In the genomic region with DNA sequence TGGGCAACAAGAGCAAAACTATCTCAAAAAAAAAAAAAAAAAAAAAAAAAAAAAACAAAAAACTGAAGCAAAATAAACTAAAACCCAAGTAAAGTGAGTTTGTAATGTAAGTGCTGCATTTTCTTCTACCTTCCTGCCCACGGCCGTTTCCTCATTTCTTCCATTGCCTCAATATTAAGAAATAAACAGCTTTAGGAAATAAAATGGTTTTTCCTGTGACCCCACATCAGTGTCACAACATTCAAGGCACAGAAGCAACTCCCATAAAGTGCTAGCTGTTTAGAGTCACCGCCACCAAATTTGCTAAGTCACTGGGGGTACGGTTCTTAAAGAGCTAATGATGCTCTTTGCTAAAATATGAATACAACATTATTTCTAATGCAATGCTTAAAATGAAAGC, we compare ENCODE assay signal across 9 cellular contexts. TPM values are rescaled to one million over a fixed set of nuclear protein-coding genes. Genes with fewer than 3 reads are reported as not detected.
A peak's percentile ranks its signal among the peaks of the same experiment; 100 is the strongest.
DNase-seq lines count a peak whose midpoint lies in the region; ATAC-seq and TF ChIP-seq lines count a peak whose summit lies in the region.
"Had no signal": no experiment of that assay in that cellular context is flagged by ENCODE, and none has a peak within 500 bp of the region (broad histone marks: within the 10 kb centered on the region; RNA-seq: fewer than 3 reads in every experiment).

No MANE protein-coding gene starts in this region.

- H3K9ac ChIP-seq in SU-DHL-6 (ENCODE audit: low read length), result peak overlapping the region; percentile 98

- H3F3A ChIP-seq in SU-DHL-6 (ENCODE audit: insufficient read depth), result peaks cover 60% of the 10 kb centered on the region

- peak overlapping the region; percentile 100 for H3K27ac Mint-ChIP-seq in activated CD4-positive, alpha-beta T cell treated with anti-CD3 and anti-CD28 coated beads for 36 hours
- H3K27ac Mint-ChIP-seq in stimulated activated effector memory CD8-positive, alpha-beta T cell treated with anti-CD3 and anti-CD28 coated beads, Interleukin-12 subunit alpha, Interleukin-12 subunit beta, amount 100 ng/mL, for 72 hours, result peak overlapping the region; percentile 99

- 32 to 44% methylated on average over 4 of the region's 4 CpGs for WGBS in esophagus, 2 donors

- no peak for ATAC-seq in activated CD4-positive, alpha-beta T cell treated with anti-CD3 and anti-CD28 coated beads for 36 hours
- ATAC-seq in stimulated activated effector memory CD8-positive, alpha-beta T cell treated with anti-CD3 and anti-CD28 coated beads, Interleukin-12 subunit alpha, Interleukin-12 subunit beta, amount 100 ng/mL, for 72 hours, result no peak

- peaks cover 80% of the 10 kb centered on the region for H3K79me2 ChIP-seq in SU-DHL-6 (ENCODE audit: insufficient read depth, low read length)

- DNase-seq in activated CD4-positive, alpha-beta T cell treated with anti-CD3 and anti-CD28 coated beads for 36 hours, result peak; percentile 43
- no peak for DNase-seq in activated CD4-positive, alpha-beta T cell treated with anti-CD3 and anti-CD28 coated beads, Interleukin-2, amount 50 U/mL, for 1 hour
- DNase-seq in stimulated activated effector memory CD8-positive, alpha-beta T cell treated with anti-CD3 and anti-CD28 coated beads, Interleukin-12 subunit alpha, Interleukin-12 subunit beta, amount 100 ng/mL, for 72 hours (ENCODE audit: low spot score in 2 of 2), result no peak
- DNase-seq in activated CD4-positive, CD25-positive, alpha-beta regulatory T cell (lab: John Stamatoyannopoulos, UW), result no peak
- DNase-seq in HuH-7 (ENCODE audit: low spot score) (no peak), NCI-H1105 (lab: John Stamatoyannopoulos, UW) (no peak)
- DNase-seq: NCI-H1092 had no signal

- peak overlapping the region; percentile 98 for H3K4me3 Mint-ChIP-seq in activated CD4-positive, alpha-beta T cell treated with anti-CD3 and anti-CD28 coated beads for 36 hours
- H3K4me3 Mint-ChIP-seq in stimulated activated effector memory CD8-positive, alpha-beta T cell treated with anti-CD3 and anti-CD28 coated beads, Interleukin-12 subunit alpha, Interleukin-12 subunit beta, amount 100 ng/mL, for 72 hours, result peak overlapping the region; percentile 99

- H3K36me3 ChIP-seq in SU-DHL-6 (ENCODE audit: low read length) (peaks cover 3% of the 10 kb centered on the region), esophagus (ENCODE audit: control insufficient read depth in 2 of 2, insufficient read depth in 2 of 2, low read length in 1 of 2) (no peaks in the 10 kb centered on the region)

- no peaks in the 10 kb centered on the region for H3K9me2 ChIP-seq in SU-DHL-6 (replicated peaks; ENCODE audit: insufficient read depth, low read length)

- H3K4me1 Mint-ChIP-seq in activated CD4-positive, alpha-beta T cell treated with anti-CD3 and anti-CD28 coated beads for 36 hours, result peaks cover 47% of the 10 kb centered on the region
- H3K4me1 Mint-ChIP-seq in stimulated activated effector memory CD8-positive, alpha-beta T cell treated with anti-CD3 and anti-CD28 coated beads, Interleukin-12 subunit alpha, Interleukin-12 subunit beta, amount 100 ng/mL, for 72 hours, result peaks cover 55% of the 10 kb centered on the region

- TF ChIP-seq CTCF in SU-DHL-6 (IDR thresholded peaks at IDR 0.05; ENCODE audit: insufficient read depth, low read length, poor library complexity, severe bottlenecking), result no peak

- H3K9me3 Mint-ChIP-seq in activated CD4-positive, alpha-beta T cell treated with anti-CD3 and anti-CD28 coated beads for 36 hours (ENCODE audit: low read depth), result no peaks in the 10 kb centered on the region
- no peaks in the 10 kb centered on the region for H3K9me3 Mint-ChIP-seq in stimulated activated effector memory CD8-positive, alpha-beta T cell treated with anti-CD3 and anti-CD28 coated beads, Interleukin-12 subunit alpha, Interleukin-12 subunit beta, amount 100 ng/mL, for 72 hours

- H3K4me1 ChIP-seq in esophagus (ENCODE audit: control insufficient read depth in 2 of 2, insufficient read depth in 2 of 2, low read length in 1 of 2), result peaks cover 4 to 14% of the 10 kb centered on the region in 2 donors

- peak overlapping the region; percentile 88 for H3K4me2 ChIP-seq in SU-DHL-6 (ENCODE audit: low read depth, low read length, poor library complexity, severe bottlenecking)

- H3K9me3 ChIP-seq in SU-DHL-6 (ENCODE audit: insufficient read depth, low read length), result no peaks in the 10 kb centered on the region
- H3K9me3 ChIP-seq in esophagus (ENCODE audit: control insufficient read depth in 2 of 2, insufficient read depth in 1 of 2, low read depth in 1 of 2, low read length in 1 of 2), result no peaks in the 10 kb centered on the region

- CTCF ChIA-PET in activated CD4-positive, alpha-beta T cell treated with anti-CD3 and anti-CD28 coated beads for 36 hours (lab: Charles Lee), result interaction anchor here (0.8 to 2.6 kb wide), 13 partner anchors 8 to 260 kb away, joined by 3 to 22 read pairs (median 6); a partner anchor contains a TSS

- H3K27me3 ChIP-seq in SU-DHL-6 (ENCODE audit: low read length) (no peaks in the 10 kb centered on the region), esophagus (ENCODE audit: control insufficient read depth in 1 of 2, insufficient read depth in 2 of 2, low read length in 2 of 2) (no peaks in the 10 kb centered on the region)

- peaks cover 23% of the 10 kb centered on the region for H4K20me1 ChIP-seq in SU-DHL-6 (ENCODE audit: low read depth, low read length)

- H3K36me3 Mint-ChIP-seq in activated CD4-positive, alpha-beta T cell treated with anti-CD3 and anti-CD28 coated beads for 36 hours (ENCODE audit: low read depth), result peaks cover 67% of the 10 kb centered on the region
- peaks cover 97% of the 10 kb centered on the region for H3K36me3 Mint-ChIP-seq in stimulated activated effector memory CD8-positive, alpha-beta T cell treated with anti-CD3 and anti-CD28 coated beads, Interleukin-12 subunit alpha, Interleukin-12 subunit beta, amount 100 ng/mL, for 72 hours

- POLR2A ChIA-PET in activated CD4-positive, alpha-beta T cell treated with anti-CD3 and anti-CD28 coated beads for 36 hours (lab: Charles Lee), result interaction anchor here (0.6 to 2.8 kb wide), 9 partner anchors 10 to 248 kb away, joined by 3 to 27 read pairs (median 8); a partner anchor contains a TSS

- H2AFZ ChIP-seq in SU-DHL-6 (ENCODE audit: low read depth, low read length, severe bottlenecking), result no peak overlapping the region

- H3K4me3 ChIP-seq in SU-DHL-6 (ENCODE audit: insufficient read depth, low read length, poor library complexity, severe bottlenecking) (peak overlapping the region; percentile 97), esophagus (ENCODE audit: low read depth in 1 of 2, low read length in 2 of 2) (peak overlapping the region in 1 of 2 donors; percentile 94)

- intact Hi-C loops in activated CD4-positive, alpha-beta T cell treated with anti-CD3 and anti-CD28 coated beads for 36 hours (cut with DNase I, micrococcal nuclease), result loop anchor here (1.0 to 5.0 kb wide), 10 partner anchors 10 to 1465 kb away; a partner anchor contains a TSS

- peak overlapping the region; percentile 93 for H3K27ac ChIP-seq in SU-DHL-6 (ENCODE audit: low read depth, low read length)
- peak overlapping the region; percentile 90 to 99 for H3K27ac ChIP-seq in esophagus (ENCODE audit: low read depth in 2 of 2, low read length in 1 of 2)

- H3K27me3 Mint-ChIP-seq in activated CD4-positive, alpha-beta T cell treated with anti-CD3 and anti-CD28 coated beads for 36 hours, result no peaks in the 10 kb centered on the region

RNA-seq across cellular contexts. Expression of a gene that starts 3.3 kb away (rescaled TPM):
- total RNA-seq in activated CD4-positive, alpha-beta T cell treated with anti-CD3 and anti-CD28 coated beads for 36 hours, result 1,000 to 10,000 TPM; 2,479 to 3,112 TPM
- 100 to 1,000 TPM; 235 to 528 TPM for polyA plus RNA-seq in esophagus

RNA-seq across cellular contexts. Expression of a gene that starts 30.1 kb away (rescaled TPM):
- total RNA-seq in activated CD4-positive, alpha-beta T cell treated with anti-CD3 and anti-CD28 coated beads for 36 hours, result under 1 TPM in 1 of 2 experiments, not detected in 1; 0.11 TPM
- 1 to 10 TPM; 1.1 to 1.6 TPM for polyA plus RNA-seq in esophagus

RNA-seq across cellular contexts. Expression of a gene that starts 44.6 kb away (rescaled TPM):
- total RNA-seq in activated CD4-positive, alpha-beta T cell treated with anti-CD3 and anti-CD28 coated beads for 36 hours, result 10 to 100 TPM; 41.4 to 58.2 TPM
- 10 to 100 TPM; 28.4 to 52.3 TPM for polyA plus RNA-seq in esophagus
